12 cellular contexts compared by ENCODE assay signal in the genomic region with DNA sequence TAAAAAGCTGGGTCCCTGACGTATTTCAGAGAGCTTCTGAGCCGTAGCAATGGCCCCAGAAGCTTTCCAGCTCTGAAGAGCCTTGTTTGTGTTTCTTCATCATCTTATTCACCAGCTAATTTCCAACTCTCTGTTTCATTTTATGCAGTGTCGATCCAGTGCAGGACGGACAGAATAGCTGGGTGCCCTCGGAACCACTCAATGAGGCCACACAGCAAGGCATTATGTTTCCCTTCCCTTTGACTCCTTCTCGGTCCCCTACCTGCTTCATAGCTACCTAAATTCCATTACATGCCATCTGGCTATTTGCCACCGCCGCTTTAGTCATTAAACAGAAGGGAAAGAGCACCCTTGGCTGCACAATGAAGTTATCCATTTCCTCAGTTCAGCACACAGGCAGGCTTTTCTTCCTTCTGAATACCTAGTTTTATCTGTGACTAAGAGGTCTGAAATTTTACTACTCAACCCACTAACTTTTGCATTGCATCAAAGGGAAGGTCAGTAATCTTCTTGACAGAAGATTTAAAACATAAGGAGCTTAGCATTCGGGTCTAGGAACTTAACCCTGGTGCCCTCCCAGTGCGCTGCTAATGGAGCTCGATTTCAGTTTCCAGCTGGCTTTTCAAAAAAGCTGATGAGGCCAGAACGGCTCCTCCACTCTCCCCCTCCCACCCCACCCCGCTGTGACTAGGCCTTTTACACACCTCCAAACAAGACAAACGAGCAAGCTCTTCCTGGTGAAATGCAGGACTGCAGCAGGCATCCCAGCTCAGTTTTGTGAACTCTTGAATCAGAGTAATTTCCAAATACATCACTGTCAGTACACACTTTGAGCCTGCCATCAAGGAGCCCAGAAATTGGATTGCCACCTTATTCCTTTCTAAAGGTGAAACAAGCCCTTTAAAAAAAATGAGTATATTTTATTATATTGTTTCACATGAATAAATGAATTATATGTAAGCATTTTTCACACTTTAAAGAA.
A peak's percentile ranks its signal among the peaks of the same experiment; 100 is the strongest.
DNase-seq lines count a peak whose midpoint lies in the region; ATAC-seq, FAIRE-seq and TF ChIP-seq lines count a peak whose summit lies in the region.
"Had no signal": no experiment of that assay in that cellular context is flagged by ENCODE, and none has a peak within 500 bp of the region (broad histone marks: within the 10 kb centered on the region; RNA-seq: fewer than 3 reads in every experiment).

No MANE protein-coding gene starts in this region.

- H3K27me3 Mint-ChIP-seq in HFFc6 (ENCODE audit: insufficient read depth) = no peaks in the 10 kb centered on the region

- in situ Hi-C loops in astrocyte of the cerebellum (cut with HindIII; ENCODE audit: low sequenced_read_pairs) (no loop called here), G401 (cut with HindIII; ENCODE audit: low sequenced_read_pairs) (no loop called here)

- peak; percentile 61 for FAIRE-seq in D721Med (lab: Jason Lieb, UNC)

- no peaks in the 10 kb centered on the region for H3K36me3 Mint-ChIP-seq in HFFc6 (ENCODE audit: low read depth)
- H3K36me3 Mint-ChIP-seq: naive thymus-derived CD4-positive, alpha-beta T cell had no signal

- no peaks in the 10 kb centered on the region for H3K4me1 Mint-ChIP-seq in HFFc6 (ENCODE audit: low read depth)
- H3K4me1 Mint-ChIP-seq: naive thymus-derived CD4-positive, alpha-beta T cell had no signal

- no peak overlapping the region for H3K27ac Mint-ChIP-seq in HFFc6
- H3K27ac Mint-ChIP-seq: activated T-helper 1 cell treated with anti-CD3 and anti-CD28 coated beads, Interleukin-12 subunit alpha, Interleukin-12 subunit beta, Interleukin-2, Interleukin-4 antibody, amounts not matched to agents 30 ng/mL and 10 ng/mL and 1 ng/mL, durations not matched to agents 14 hours and 24 hours and 36 hours; naive thymus-derived CD4-positive, alpha-beta T cell had no signal

- ATAC-seq in HG02840 (IDR thresholded peaks at IDR 0.05; ENCODE audit: low FRiP score, unreplicated experiment) = no peak
- no peak for ATAC-seq in GM21447 (IDR thresholded peaks at IDR 0.05; ENCODE audit: unreplicated experiment)
- ATAC-seq: naive thymus-derived CD4-positive, alpha-beta T cell had no signal

- DNase-seq in D721Med (ENCODE audit: insufficient read length, low spot score) (no peak), NCI-H187 treated with DMSO at 0.1 percent for 48 hours (lab: John Stamatoyannopoulos, UW) (peak; percentile 70), astrocyte of the cerebellum (ENCODE audit: low read depth) (peak; percentile 33), left kidney (ENCODE audit: low read depth, low spot score) (peak; percentile 91), HFFc6 (no peak), G401 (ENCODE audit: low spot score) (no peak)
- DNase-seq: naive thymus-derived CD4-positive, alpha-beta T cell; stimulated activated CD4-positive, alpha-beta T cell treated with anti-CD3 and anti-CD28 coated beads, Interleukin-4, amount 100 ng/mL, for 1 hour had no signal

- TF ChIP-seq CTCF in D721Med (IDR thresholded peaks at IDR 0.05; ENCODE audit: insufficient read depth, missing control alignments) (no peak), astrocyte of the cerebellum (IDR thresholded peaks at IDR 0.05; ENCODE audit: low read depth, low read length, missing control alignments) (no peak), HFFc6 (IDR thresholded peaks at IDR 0.05) (no peak)

- no peak overlapping the region for H3K4me3 ChIP-seq in astrocyte of the cerebellum (ENCODE audit: low read depth, low read length)
- H3K4me3 ChIP-seq: BLaER1 treated with 17β-estradiol and CSF1 and Interleukin-3, amounts not matched to agents 10 nM and 100 nM had no signal

- H3K9me3 Mint-ChIP-seq in HFFc6 = no peaks in the 10 kb centered on the region
- H3K9me3 Mint-ChIP-seq: activated T-helper 1 cell treated with anti-CD3 and anti-CD28 coated beads, Interleukin-12 subunit alpha, Interleukin-12 subunit beta, Interleukin-2, Interleukin-4 antibody, amounts not matched to agents 30 ng/mL and 10 ng/mL and 1 ng/mL, durations not matched to agents 14 hours and 24 hours and 36 hours; naive thymus-derived CD4-positive, alpha-beta T cell had no signal

- H3K4me3 Mint-ChIP-seq in HFFc6 = no peak overlapping the region
- H3K4me3 Mint-ChIP-seq: activated T-helper 1 cell treated with anti-CD3 and anti-CD28 coated beads, Interleukin-12 subunit alpha, Interleukin-12 subunit beta, Interleukin-2, Interleukin-4 antibody, amounts not matched to agents 30 ng/mL and 10 ng/mL and 1 ng/mL, durations not matched to agents 14 hours and 24 hours and 36 hours; naive thymus-derived CD4-positive, alpha-beta T cell had no signal

Comparison
In these comparisons a context has a peak if more than half of its experiments do, and no peak if none do; other contexts are left out.
1. DNase-seq: peak in NCI-H187 treated with DMSO at 0.1 percent for 48 hours (single experiment), astrocyte of the cerebellum (single experiment) and left kidney (single experiment); none in D721Med (single experiment), HFFc6 (single experiment) and G401 (single experiment).